In the genomic region with DNA sequence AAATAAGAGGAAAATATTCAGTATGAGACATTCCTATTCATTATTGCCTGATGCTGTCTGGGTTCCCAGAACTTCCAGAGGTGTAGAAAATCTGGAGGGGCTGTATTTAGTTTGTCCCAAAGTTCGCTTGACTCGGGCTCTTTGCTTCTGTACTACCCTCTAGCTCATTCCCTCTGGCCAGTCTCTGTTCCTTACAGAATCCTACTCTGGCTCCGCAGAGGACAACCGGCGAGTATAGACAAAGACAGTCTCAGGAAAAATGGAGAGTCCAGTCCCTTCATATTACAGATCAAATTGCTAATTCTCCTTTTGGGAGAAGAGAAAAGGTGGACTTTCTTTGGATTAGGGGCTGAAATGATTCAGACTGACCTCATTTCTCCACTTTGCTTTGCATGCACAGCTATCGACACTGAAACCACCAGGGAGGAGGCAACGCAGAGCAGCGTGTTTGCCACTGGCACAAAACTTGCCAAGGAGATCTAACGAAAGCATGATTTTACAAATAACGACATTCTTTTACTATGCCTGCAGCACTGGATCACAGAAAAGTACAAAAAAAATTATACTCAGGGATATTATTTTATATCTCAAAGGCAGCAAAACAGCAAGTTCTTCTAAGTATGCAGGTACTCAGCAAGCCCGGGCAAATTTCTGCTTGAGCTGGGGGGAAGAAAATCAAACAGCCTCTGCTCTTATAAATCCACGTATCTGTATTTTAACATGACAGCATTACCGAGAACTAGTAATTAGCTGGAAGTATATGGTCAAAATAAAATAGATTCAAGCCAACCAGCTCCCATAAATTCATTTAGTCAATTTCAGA, we compare ENCODE assay signal across 29 cellular contexts.
DNase-seq lines count a peak whose midpoint lies in the region; ATAC-seq, FAIRE-seq and TF ChIP-seq lines count a peak whose summit lies in the region.
"Had no signal": no experiment of that assay in that cellular context is flagged by ENCODE, and none has a peak within 500 bp of the region (broad histone marks: within the 10 kb centered on the region; RNA-seq: fewer than 3 reads in every experiment).

No MANE protein-coding gene starts in this region.

- H3K18ac ChIP-seq in H1 (ENCODE audit: extremely low read depth, low read length) (no peak overlapping the region), mesenchymal stem cell (ENCODE audit: low read depth in 1 of 2, low read length in 2 of 2) (no peak overlapping the region)

- TF ChIP-seq RAD21 in SK-N-SH (IDR thresholded peaks at IDR 0.05; ENCODE audit: low read length) (no peak), H1 (IDR thresholded peaks at IDR 0.05 in 1 of 2, conservative IDR thresholded peaks at IDR 0.05 in 1 of 2; ENCODE audit: low read depth in 2 of 2, low read length in 2 of 2) (no peak)

- H2BK15ac ChIP-seq in H1 (ENCODE audit: low read length) (no peak overlapping the region), mesenchymal stem cell (ENCODE audit: low read depth, poor library complexity, severe bottlenecking) (no peak overlapping the region)

- H3K36me3 ChIP-seq in SK-N-SH (replicated peaks in 1 of 2; ENCODE audit: control insufficient read depth in 1 of 2, insufficient read depth in 2 of 2, low read length in 1 of 2) (peaks cover 0 to 9% of the 10 kb centered on the region in 2 experiments), H1 (ENCODE audit: control insufficient read depth in 2 of 4, insufficient read depth in 4 of 4, low read length in 3 of 4) (no peaks in the 10 kb centered on the region), mesenchymal stem cell (ENCODE audit: control insufficient read depth in 1 of 2, insufficient read depth in 2 of 2, low read depth in 1 of 2, low read length in 2 of 2) (no peaks in the 10 kb centered on the region), kidney (ENCODE audit: control insufficient read depth in 1 of 2, insufficient read depth in 2 of 2, low read length in 2 of 2) (no peaks in the 10 kb centered on the region)
- H3K36me3 ChIP-seq: adrenal gland, brain microvascular endothelial cell, colonic mucosa, heart right ventricle, SJSA1 had no signal

- H4K5ac ChIP-seq in H1 (ENCODE audit: insufficient read length, low read depth, low read length): no peak overlapping the region

- H3K23ac ChIP-seq in H1 (ENCODE audit: insufficient read length) (no peak overlapping the region), mesenchymal stem cell (ENCODE audit: low read length in 2 of 2) (peak overlapping the region in 1 of 2 experiments; percentile 11)

- DNase-seq in SK-N-SH: no peak
- DNase-seq in H1 (ENCODE audit: low read depth in 1 of 2, low spot score in 2 of 2): no peak
- no peak for DNase-seq in mesenchymal stem cell
- DNase-seq in KG1 (lab: John Stamatoyannopoulos, UW): no peak
- no peak for DNase-seq in activated T-cell treated with anti-CD3 and anti-CD28 coated beads, Interleukin-2, amount 50 U/mL, for 1 hour
- no peak for DNase-seq in kidney
- DNase-seq: activated CD4-positive, alpha-beta T cell treated with anti-CD3 and anti-CD28 coated beads for 48 hours; activated naive CD4-positive, alpha-beta T cell; activated T-cell treated with anti-CD3 and anti-CD28 coated beads, Interleukin-2, amount 50 U/mL, for 48 hours; adrenal gland; brain microvascular endothelial cell; CD4-positive, CD25-positive, alpha-beta regulatory T cell; colonic mucosa; effector memory CD4-positive, alpha-beta T cell; EL; HCEC 1CT; heart right ventricle; left colon; naive B cell; NCI-H1417 treated with DMSO at 0.1 percent for 48 hours; NCI-H510A treated with DMSO at 0.1 percent for 48 hours; NK-92 treated with Interleukin-12 subunit alpha and Interleukin-12 subunit beta, amount 100 ng/mL, for 24 hours; stimulated activated CD4-positive, alpha-beta T cell treated with anti-CD3 and anti-CD28 coated beads, Interleukin-12 subunit alpha, Interleukin-12 subunit beta, amount 100 ng/mL, for 4 hours; stimulated activated CD4-positive, alpha-beta T cell treated with anti-CD3 and anti-CD28 coated beads, Interleukin-4, amount 100 ng/mL, for 24 hours; stimulated activated naive B cell treated with anti-CD40 and anti-IgM and Interleukin-4, amounts not matched to agents 10 μg/mL and 1 μg/mL and 100 μg/mL, for 72 hours; T-helper 2 cell; testis had no signal

- H2AFZ ChIP-seq in SK-N-SH (ENCODE audit: low read depth) (peak overlapping the region; percentile 42), H1 (ENCODE audit: low read length) (peak overlapping the region; percentile 81; the same call in 1 of the 2 replicates), mesenchymal stem cell (ENCODE audit: low read depth, low read length) (no peak overlapping the region)

- peak overlapping the region; percentile 86 to 98 for H3K27ac ChIP-seq in SK-N-SH (ENCODE audit: low read depth in 2 of 2, low read length in 1 of 2)
- H3K27ac ChIP-seq in H1 (ENCODE audit: low read depth, low read length): no peak overlapping the region
- H3K27ac ChIP-seq in mesenchymal stem cell (ENCODE audit: low read length, poor library complexity, severe bottlenecking): no peak overlapping the region
- no peak overlapping the region for H3K27ac ChIP-seq in kidney (ENCODE audit: low read depth in 2 of 2, low read length in 2 of 2)
- H3K27ac ChIP-seq: adrenal gland, brain microvascular endothelial cell, colonic mucosa, heart right ventricle, SJSA1, testis had no signal

- CTCF ChIA-PET in SK-N-SH (lab: Yijun Ruan, JAX) (no interaction called here), H1 (lab: Charles Lee; ENCODE audit: partially characterized antibody) (interaction anchor here (0.9 kb wide), 1 partner anchor 43 kb away, joined by 3 read pairs; no protein-coding TSS in a partner anchor)

- no peak overlapping the region for H2AK5ac ChIP-seq in H1 (ENCODE audit: low read depth, low read length)
- H2AK5ac ChIP-seq in mesenchymal stem cell (ENCODE audit: low read length, severe bottlenecking): no peak overlapping the region

- H3K4me2 ChIP-seq in SK-N-SH: peak overlapping the region; percentile 79
- no peak overlapping the region for H3K4me2 ChIP-seq in H1 (ENCODE audit: insufficient read depth in 1 of 2, low read depth in 2 of 2, low read length in 2 of 2)
- no peak overlapping the region for H3K4me2 ChIP-seq in mesenchymal stem cell (ENCODE audit: low read length, poor library complexity, severe bottlenecking)

- no peaks in the 10 kb centered on the region for H3K9me2 ChIP-seq in SK-N-SH

- H3K23me2 ChIP-seq in H1 (ENCODE audit: low read depth, low read length): peaks cover 2% of the 10 kb centered on the region; the same call in 1 of the 2 replicates

- ATAC-seq in HG03025 (IDR thresholded peaks at IDR 0.05; ENCODE audit: low FRiP score, unreplicated experiment): no peak
- ATAC-seq: heart right ventricle; left colon; stimulated activated naive B cell treated with anti-CD40 and anti-IgM and Interleukin-4, amounts not matched to agents 10 μg/mL and 1 μg/mL and 100 μg/mL, for 72 hours had no signal

- no peak overlapping the region for H2BK12ac ChIP-seq in H1 (ENCODE audit: low read depth, low read length)
- H2BK12ac ChIP-seq in mesenchymal stem cell (ENCODE audit: low read length in 2 of 2): no peak overlapping the region

- H2BK120ac ChIP-seq in H1 (replicated peaks; ENCODE audit: low read depth, low read length) (no peak overlapping the region), mesenchymal stem cell (ENCODE audit: low read depth, low read length) (no peak overlapping the region)

- no peak overlapping the region for H2BK5ac ChIP-seq in H1 (ENCODE audit: low read depth, low read length)
- H2BK5ac ChIP-seq in mesenchymal stem cell (ENCODE audit: low read depth, low read length, poor library complexity, severe bottlenecking): no peak overlapping the region

- H3K79me1 ChIP-seq in H1 (ENCODE audit: low read depth, low read length) (no peaks in the 10 kb centered on the region), mesenchymal stem cell (replicated peaks; ENCODE audit: low read length, poor library complexity, severe bottlenecking) (no peaks in the 10 kb centered on the region)

- H4K8ac ChIP-seq in H1 (ENCODE audit: extremely low read depth, insufficient read depth, low read length): no peak overlapping the region
- H4K8ac ChIP-seq in mesenchymal stem cell (ENCODE audit: low read length): no peak overlapping the region

- no peak overlapping the region for H3K14ac ChIP-seq in H1 (ENCODE audit: insufficient read length)
- H3K14ac ChIP-seq in mesenchymal stem cell (ENCODE audit: low read length in 2 of 2): no peak overlapping the region

- POLR2A ChIA-PET in SK-N-SH (lab: Yijun Ruan, JAX) (no interaction called here), H1 (lab: Charles Lee; ENCODE audit: partially characterized antibody) (no interaction called here)

- peak overlapping the region; percentile 31; a peak in 3 of 4 replicates for H3K4me3 ChIP-seq in SK-N-SH (ENCODE audit: low read depth in 2 of 2, low read length in 1 of 2)
- no peak overlapping the region for H3K4me3 ChIP-seq in H1 (ENCODE audit: extremely low read depth in 1 of 4, insufficient read depth in 2 of 4, low read depth in 3 of 4, low read length in 4 of 4)
- H3K4me3 ChIP-seq in mesenchymal stem cell (ENCODE audit: insufficient read depth in 1 of 2, low read depth in 1 of 2, low read length in 2 of 2): peak overlapping the region in 1 of 2 experiments; percentile 9
- H3K4me3 ChIP-seq in kidney (ENCODE audit: low read length in 2 of 2): no peak overlapping the region
- H3K4me3 ChIP-seq: adrenal gland, colonic mucosa, heart right ventricle, SJSA1, testis had no signal

- H3K27me3 ChIP-seq in SK-N-SH (ENCODE audit: insufficient read depth) (no peaks in the 10 kb centered on the region), H1 (replicated peaks in 1 of 4; ENCODE audit: control insufficient read depth in 3 of 4, extremely low read depth in 1 of 4, insufficient read depth in 3 of 4, low read length in 3 of 4) (no peaks in the 10 kb centered on the region), mesenchymal stem cell (ENCODE audit: control insufficient read depth in 1 of 2, insufficient read depth in 1 of 2, low read length in 2 of 2) (no peaks in the 10 kb centered on the region)
- H3K27me3 ChIP-seq: adrenal gland, brain microvascular endothelial cell, colonic mucosa, heart right ventricle, SJSA1, testis had no signal

- TF ChIP-seq EP300 in SK-N-SH (IDR thresholded peaks at IDR 0.05; ENCODE audit: borderline replicate concordance in 1 of 2, low read depth in 1 of 2, low read length in 1 of 2) (no peak), H1 (IDR thresholded peaks at IDR 0.05; ENCODE audit: borderline replicate concordance in 1 of 2, low read depth in 2 of 2, low read length in 2 of 2) (no peak)

- H3K4me1 ChIP-seq in SK-N-SH (ENCODE audit: control insufficient read depth in 1 of 2, insufficient read depth in 2 of 2, low read depth in 1 of 2, low read length in 1 of 2): peaks cover 0 to 3% of the 10 kb centered on the region in 2 experiments; a peak in 2 of 4 replicates
- H3K4me1 ChIP-seq in H1 (replicated peaks in 1 of 4; ENCODE audit: control insufficient read depth in 3 of 4, insufficient read depth in 4 of 4, low read length in 3 of 4): no peaks in the 10 kb centered on the region
- no peaks in the 10 kb centered on the region for H3K4me1 ChIP-seq in mesenchymal stem cell (ENCODE audit: control insufficient read depth, insufficient read depth, low read depth, low read length)
- no peaks in the 10 kb centered on the region for H3K4me1 ChIP-seq in kidney (ENCODE audit: control insufficient read depth in 1 of 2, insufficient read depth in 1 of 2, low read depth in 1 of 2, low read length in 2 of 2)
- H3K4me1 ChIP-seq: adrenal gland, colonic mucosa, heart right ventricle, SJSA1, testis had no signal

- TF ChIP-seq CTCF in SK-N-SH (IDR thresholded peaks at IDR 0.05): no peak
- TF ChIP-seq CTCF in H1 (IDR thresholded peaks at IDR 0.05; ENCODE audit: control extremely low read depth in 1 of 3, insufficient read depth in 1 of 3, low read depth in 1 of 3, low read length in 3 of 3): no peak
- no peak for TF ChIP-seq CTCF in kidney (IDR thresholded peaks at IDR 0.05; ENCODE audit: borderline replicate concordance, extremely low read depth, insufficient read depth)

- no peaks in the 10 kb centered on the region for H4K20me1 ChIP-seq in SK-N-SH (ENCODE audit: insufficient read depth)
- H4K20me1 ChIP-seq in H1 (replicated peaks in 1 of 2; ENCODE audit: control insufficient read depth in 1 of 2, insufficient read depth in 2 of 2, low read length in 2 of 2): no peaks in the 10 kb centered on the region

- FAIRE-seq in H1 (lab: Jason Lieb, UNC) (no peak), kidney (lab: Jason Lieb, UNC) (no peak)

- no peak overlapping the region for H3K56ac ChIP-seq in H1 (replicated peaks; ENCODE audit: insufficient read length, low read depth, low read length)

- H3K9ac ChIP-seq in SK-N-SH (peak overlapping the region; percentile 62), H1 (replicated peaks in 1 of 4; ENCODE audit: extremely low read depth in 1 of 4, low read depth in 3 of 4, low read length in 3 of 4) (no peak overlapping the region), mesenchymal stem cell (ENCODE audit: low read length) (peak overlapping the region; percentile 24), kidney (ENCODE audit: low read length in 2 of 2) (no peak overlapping the region)

- H3K4ac ChIP-seq in H1 (replicated peaks; ENCODE audit: insufficient read length, low read depth, low read length) (no peak overlapping the region), mesenchymal stem cell (ENCODE audit: low read depth in 1 of 2, low read length in 2 of 2) (no peak overlapping the region)

- H3K9me3 ChIP-seq in SK-N-SH (no peaks in the 10 kb centered on the region), H1 (ENCODE audit: insufficient read depth in 2 of 2, low read depth in 1 of 2, low read length in 1 of 2) (no peaks in the 10 kb centered on the region), mesenchymal stem cell (ENCODE audit: control insufficient read depth, low read length) (no peaks in the 10 kb centered on the region), kidney (ENCODE audit: control insufficient read depth in 1 of 2, low read length in 2 of 2) (no peaks in the 10 kb centered on the region)
- H3K9me3 ChIP-seq: adrenal gland, colonic mucosa, heart right ventricle, SJSA1, testis had no signal

- H4K91ac ChIP-seq in H1 (replicated peaks; ENCODE audit: insufficient read length, low read length) (no peak overlapping the region), mesenchymal stem cell (ENCODE audit: low read length) (no peak overlapping the region)

- intact Hi-C loops in kidney (cut with DNase I): no loop called here

- H3K79me2 ChIP-seq in SK-N-SH (ENCODE audit: insufficient read depth) (peaks cover 85% of the 10 kb centered on the region), H1 (ENCODE audit: control insufficient read depth in 1 of 2, insufficient read depth in 2 of 2, low read length in 2 of 2) (no peaks in the 10 kb centered on the region)

- no peak for TF ChIP-seq POLR2A in H1 (IDR thresholded peaks at IDR 0.05; ENCODE audit: control extremely low read depth in 1 of 2, low read depth in 2 of 2, low read length in 2 of 2)

- peaks cover 41% of the 10 kb centered on the region for H3F3A ChIP-seq in SK-N-SH (replicated peaks; ENCODE audit: insufficient read depth)

- 17% methylated on average over 13 of the region's 13 CpGs for whole genome bisulfite sequencing in SK-N-SH (ENCODE audit: low lambda C conversion rate)
- WGBS in H1 (ENCODE audit: extremely low coverage in 1 of 2, insufficient coverage in 1 of 2, insufficient read length in 1 of 2, insufficient replicate concordance in 2 of 2, low coverage in 1 of 2, low lambda C conversion rate in 2 of 2, missing lambda C conversion rate in 1 of 2), 2 experiments: 88% methylated on average over 13 of the region's 13 CpGs; no CpG with 5 or more reads in 1 of the 2 experiments
- WGBS in mesenchymal stem cell: 76% methylated on average over 7 of the region's 13 CpGs

- H2BK20ac ChIP-seq in H1 (ENCODE audit: low read length): no peak overlapping the region

Comparison
In these comparisons a context has a peak if more than half of its experiments do, and no peak if none do; other contexts are left out.
1. H3K27ac ChIP-seq: peak in SK-N-SH (2 of 2); none in H1 (single experiment), mesenchymal stem cell (single experiment) and kidney (0 of 2).
2. H3K4me3 ChIP-seq: peak in SK-N-SH (2 of 2); none in H1 (0 of 4) and kidney (0 of 2).
3. H3K9ac ChIP-seq: peak in SK-N-SH (single experiment) and mesenchymal stem cell (single experiment); none in H1 (0 of 4) and kidney (0 of 2).